1 cellular context compared by ENCODE assay signal in genomic region chr17:76725580-76726230, GRCh38.
TF ChIP-seq lines count a peak whose summit lies in the region.

No MANE protein-coding gene starts in this region.

TF ChIP-seq in HepG2, 621 proteins besides CTCF, POLR2A, EP300 and RAD21 (continued from another document and continues in another):
- TF ChIP-seq ZNF670 (CRISPR knock-in tag; IDR thresholded peaks at IDR 0.05; ENCODE audit: borderline replicate concordance) = peak; percentile 74; the same call in 1 of the 2 replicates
- no peak for TF ChIP-seq ZNF512 (CRISPR knock-in tag; IDR thresholded peaks at IDR 0.05)
- 0 out of 2 replicates have a peak, but pooled peaks have one; percentile 17 for TF ChIP-seq ZNF20 (CRISPR knock-in tag; IDR thresholded peaks at IDR 0.05)
- no peak for TF ChIP-seq RCOR2 (CRISPR knock-in tag; IDR thresholded peaks at IDR 0.05)
- TF ChIP-seq MIER2 (CRISPR knock-in tag; IDR thresholded peaks at IDR 0.05) = no peak
- TF ChIP-seq ZNF607 (CRISPR knock-in tag; IDR thresholded peaks at IDR 0.05; ENCODE audit: borderline replicate concordance) = peak; percentile 45
- TF ChIP-seq ATF7 (IDR thresholded peaks at IDR 0.05) = no peak
- peak; percentile 47; the same call in 1 of the 2 replicates for TF ChIP-seq ATF7 (CRISPR knock-in tag; IDR thresholded peaks at IDR 0.05)
- TF ChIP-seq CHD2 (IDR thresholded peaks at IDR 0.05; ENCODE audit: low read depth, low read length) = peak; percentile 54; the same call in 1 of the 2 replicates
- TF ChIP-seq ZFX (CRISPR knock-in tag; IDR thresholded peaks at IDR 0.05; ENCODE audit: low read depth) = peak; percentile 72
- 0 out of 2 replicates have a peak, but pooled peaks have one; percentile 24 for TF ChIP-seq ZBTB37 (CRISPR knock-in tag; IDR thresholded peaks at IDR 0.05)
- TF ChIP-seq ARID2 (CRISPR knock-in tag; IDR thresholded peaks at IDR 0.05; ENCODE audit: borderline replicate concordance) = no peak
- TF ChIP-seq HBP1 (CRISPR knock-in tag; IDR thresholded peaks at IDR 0.05; ENCODE audit: low read depth) = no peak
- TF ChIP-seq ZNF234 (CRISPR knock-in tag; conservative IDR thresholded peaks at IDR 0.05) = peak; percentile 27; the same call in 1 of the 2 replicates
- no peak for TF ChIP-seq EZH2 (conservative IDR thresholded peaks at IDR 0.05; ENCODE audit: low read depth, low read length)
- TF ChIP-seq THAP9 (CRISPR knock-in tag; IDR thresholded peaks at IDR 0.05; ENCODE audit: borderline replicate concordance) = peak; percentile 18; the same call in 1 of the 2 replicates
- TF ChIP-seq ZNF740 (CRISPR knock-in tag; IDR thresholded peaks at IDR 0.05) = peak; percentile 34; the same call in 1 of the 2 replicates
- TF ChIP-seq ZMAT3 (CRISPR knock-in tag; conservative IDR thresholded peaks at IDR 0.05) = 0 out of 2 replicates have a peak, but pooled peaks have one; percentile 18
- no peak for TF ChIP-seq UBTF (CRISPR knock-in tag; IDR thresholded peaks at IDR 0.05)
- 0 out of 2 replicates have a peak, but pooled peaks have one; percentile 4 for TF ChIP-seq NR3C1 (CRISPR knock-in tag; IDR thresholded peaks at IDR 0.05)
- TF ChIP-seq ZNF501 (CRISPR knock-in tag; IDR thresholded peaks at IDR 0.05) = peak; percentile 61; the same call in 1 of the 2 replicates
- TF ChIP-seq PHF21A (CRISPR knock-in tag; IDR thresholded peaks at IDR 0.05) = peak; percentile 35
- 0 out of 2 replicates have a peak, but pooled peaks have one; percentile 15 for TF ChIP-seq GABPA (IDR thresholded peaks at IDR 0.05; ENCODE audit: low read depth, low read length)
- TF ChIP-seq GABPA (CRISPR knock-in tag; IDR thresholded peaks at IDR 0.05; ENCODE audit: low read depth) = peak; percentile 64
- TF ChIP-seq ZNF605 (CRISPR knock-in tag; IDR thresholded peaks at IDR 0.05) = peak; percentile 74; the same call in 1 of the 2 replicates
- TF ChIP-seq ETV5 (CRISPR knock-in tag; IDR thresholded peaks at IDR 0.05; ENCODE audit: borderline replicate concordance) = peak; percentile 54; the same call in 1 of the 2 replicates
- TF ChIP-seq FOXC1 (CRISPR knock-in tag; IDR thresholded peaks at IDR 0.05; ENCODE audit: borderline replicate concordance) = peak; percentile 65; the same call in 1 of the 2 replicates
- TF ChIP-seq ZNF687 (CRISPR knock-in tag; IDR thresholded peaks at IDR 0.05) = peak; percentile 67; the same call in 1 of the 2 replicates
- TF ChIP-seq POGZ (CRISPR knock-in tag; IDR thresholded peaks at IDR 0.05) = peak; percentile 2; the same call in 1 of the 2 replicates
- no peak for TF ChIP-seq ATRX (CRISPR knock-in tag; IDR thresholded peaks at IDR 0.05; ENCODE audit: borderline replicate concordance)
- TF ChIP-seq ZNF407 (CRISPR knock-in tag; IDR thresholded peaks at IDR 0.05; ENCODE audit: not compliant biosample characterization) = peak; percentile 86
